In the genomic region with DNA sequence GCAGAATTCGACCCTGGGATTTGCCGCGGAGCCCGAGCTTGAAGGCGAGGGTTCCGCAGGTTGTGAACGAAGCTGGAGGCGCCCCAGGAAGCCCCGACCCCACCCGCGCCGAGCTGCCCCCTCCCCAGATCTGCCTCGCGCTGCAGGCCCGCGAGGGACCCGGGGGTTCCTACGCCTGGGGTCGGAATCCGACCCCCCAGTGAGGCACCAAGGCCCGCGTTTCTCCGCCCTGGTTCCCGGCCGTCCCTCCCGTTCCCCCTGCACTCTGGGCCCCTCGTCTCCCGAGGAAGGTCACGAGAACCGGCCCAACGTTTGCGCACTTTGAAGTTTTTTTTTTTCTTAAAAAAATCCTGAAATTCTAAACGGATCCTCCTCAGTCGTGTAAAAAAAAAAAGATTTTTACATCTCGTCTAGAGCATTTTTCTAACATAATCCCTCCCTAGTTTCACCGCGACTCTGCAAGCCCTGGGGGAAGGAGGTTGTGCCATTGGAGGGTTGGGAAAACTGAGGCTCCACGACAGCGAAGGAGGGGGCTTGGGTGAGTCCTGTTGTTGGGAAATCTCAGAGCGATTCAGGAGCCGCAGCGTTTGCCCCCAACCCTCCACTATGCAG, we compare ENCODE assay signal across 8 cellular contexts. TPM values are rescaled to one million over a fixed set of nuclear protein-coding genes. Genes with fewer than 3 reads are reported as not detected.
DNase-seq lines count a peak whose midpoint lies in the region; ATAC-seq, FAIRE-seq and TF ChIP-seq lines count a peak whose summit lies in the region.

No MANE protein-coding gene starts in this region.

- peak overlapping the region; percentile 60; the same call in 1 of the 2 replicates for H3K9ac ChIP-seq in ES-I3 (ENCODE audit: low read depth, low read length)

- no peak overlapping the region for H3K27ac Mint-ChIP-seq in WTC11
- H3K27ac Mint-ChIP-seq in glutamatergic neuron (ENCODE audit: unreplicated experiment) = no peak overlapping the region

- FAIRE-seq in HTR-8/SVneo (lab: Jason Lieb, UNC) = no peak

- no peak for TF ChIP-seq CTCF in WTC11 (IDR thresholded peaks at IDR 0.05)
- TF ChIP-seq CTCF in glutamatergic neuron (IDR thresholded peaks at IDR 0.05; ENCODE audit: partially characterized antibody, unreplicated experiment) = no peak

- peaks cover 35% of the 10 kb centered on the region for H3K4me1 Mint-ChIP-seq in WTC11
- H3K4me1 Mint-ChIP-seq in glutamatergic neuron (ENCODE audit: low read depth, unreplicated experiment) = peaks cover 15% of the 10 kb centered on the region

- peak overlapping the region; percentile 77 for H3K4me3 Mint-ChIP-seq in WTC11
- peak overlapping the region; percentile 77 for H3K4me3 Mint-ChIP-seq in glutamatergic neuron (ENCODE audit: unreplicated experiment)

- H3K4me1 ChIP-seq in ES-I3 (ENCODE audit: insufficient read depth, low read length) = peaks cover 13% of the 10 kb centered on the region; the same call in 1 of the 2 replicates

- H3K36me3 Mint-ChIP-seq in WTC11 (peaks cover 20% of the 10 kb centered on the region), glutamatergic neuron (ENCODE audit: unreplicated experiment) (no peaks in the 10 kb centered on the region)

- POLR2A ChIA-PET in WTC11 (lab: Charles Lee) = interaction anchor here (0.9 to 2.0 kb wide), 2 partner anchors 22 to 26 kb away, joined by 3 to 8 read pairs; no protein-coding TSS in a partner anchor

- DNase-seq in WTC11 (ENCODE audit: low spot score) (no peak), glutamatergic neuron (no peak), retina (peak; percentile 30), HTR-8/SVneo (ENCODE audit: insufficient read length, low spot score) (no peak), NCI-H1930 (lab: John Stamatoyannopoulos, UW) (no peak), NCI-H2227 (lab: John Stamatoyannopoulos, UW; ENCODE audit: unreplicated experiment) (no peak)

- ATAC-seq in WTC11 (no peak), HG03280 (IDR thresholded peaks at IDR 0.05; ENCODE audit: unreplicated experiment) (no peak)

- H3K27me3 Mint-ChIP-seq in WTC11 (ENCODE audit: low read depth) (peaks cover 25% of the 10 kb centered on the region), glutamatergic neuron (ENCODE audit: unreplicated experiment) (peaks cover 18% of the 10 kb centered on the region)

- H3K36me3 ChIP-seq in ES-I3 (ENCODE audit: insufficient read depth, low read length) = 0 out of 2 replicates have a peak, but pooled peaks cover 6% of the 10 kb centered on the region

- H3K9me3 Mint-ChIP-seq in WTC11 = peaks cover 6% of the 10 kb centered on the region
- peaks cover 13% of the 10 kb centered on the region for H3K9me3 Mint-ChIP-seq in glutamatergic neuron (ENCODE audit: unreplicated experiment)

- no peaks in the 10 kb centered on the region for H3K9me3 ChIP-seq in ES-I3 (ENCODE audit: control insufficient read depth, insufficient read depth, low read length)

- CTCF ChIA-PET in WTC11 (lab: Charles Lee) = interaction anchor here (0.8 to 2.9 kb wide), 3 partner anchors 22 to 252 kb away, joined by 3 to 18 read pairs (median 3); no protein-coding TSS in a partner anchor

TF ChIP-seq in WTC11, 78 proteins besides CTCF, POLR2A, EP300 and RAD21 (continues in another document):
- TF ChIP-seq, protein P1, sequence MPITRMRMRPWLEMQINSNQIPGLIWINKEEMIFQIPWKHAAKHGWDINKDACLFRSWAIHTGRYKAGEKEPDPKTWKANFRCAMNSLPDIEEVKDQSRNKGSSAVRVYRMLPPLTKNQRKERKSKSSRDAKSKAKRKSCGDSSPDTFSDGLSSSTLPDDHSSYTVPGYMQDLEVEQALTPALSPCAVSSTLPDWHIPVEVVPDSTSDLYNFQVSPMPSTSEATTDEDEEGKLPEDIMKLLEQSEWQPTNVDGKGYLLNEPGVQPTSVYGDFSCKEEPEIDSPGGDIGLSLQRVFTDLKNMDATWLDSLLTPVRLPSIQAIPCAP (CRISPR knock-in tag; IDR thresholded peaks at IDR 0.05) = no peak
- TF ChIP-seq, protein P2, sequence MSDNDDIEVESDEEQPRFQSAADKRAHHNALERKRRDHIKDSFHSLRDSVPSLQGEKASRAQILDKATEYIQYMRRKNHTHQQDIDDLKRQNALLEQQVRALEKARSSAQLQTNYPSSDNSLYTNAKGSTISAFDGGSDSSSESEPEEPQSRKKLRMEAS (CRISPR knock-in tag; IDR thresholded peaks at IDR 0.05) = no peak
- TF ChIP-seq ZNF317 (CRISPR knock-in tag; IDR thresholded peaks at IDR 0.05; ENCODE audit: borderline replicate concordance, low read depth) = no peak
- TF ChIP-seq, protein P3, sequence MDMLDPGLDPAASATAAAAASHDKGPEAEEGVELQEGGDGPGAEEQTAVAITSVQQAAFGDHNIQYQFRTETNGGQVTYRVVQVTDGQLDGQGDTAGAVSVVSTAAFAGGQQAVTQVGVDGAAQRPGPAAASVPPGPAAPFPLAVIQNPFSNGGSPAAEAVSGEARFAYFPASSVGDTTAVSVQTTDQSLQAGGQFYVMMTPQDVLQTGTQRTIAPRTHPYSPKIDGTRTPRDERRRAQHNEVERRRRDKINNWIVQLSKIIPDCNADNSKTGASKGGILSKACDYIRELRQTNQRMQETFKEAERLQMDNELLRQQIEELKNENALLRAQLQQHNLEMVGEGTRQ (CRISPR knock-in tag; IDR thresholded peaks at IDR 0.05) = no peak
- TF ChIP-seq, protein P4, sequence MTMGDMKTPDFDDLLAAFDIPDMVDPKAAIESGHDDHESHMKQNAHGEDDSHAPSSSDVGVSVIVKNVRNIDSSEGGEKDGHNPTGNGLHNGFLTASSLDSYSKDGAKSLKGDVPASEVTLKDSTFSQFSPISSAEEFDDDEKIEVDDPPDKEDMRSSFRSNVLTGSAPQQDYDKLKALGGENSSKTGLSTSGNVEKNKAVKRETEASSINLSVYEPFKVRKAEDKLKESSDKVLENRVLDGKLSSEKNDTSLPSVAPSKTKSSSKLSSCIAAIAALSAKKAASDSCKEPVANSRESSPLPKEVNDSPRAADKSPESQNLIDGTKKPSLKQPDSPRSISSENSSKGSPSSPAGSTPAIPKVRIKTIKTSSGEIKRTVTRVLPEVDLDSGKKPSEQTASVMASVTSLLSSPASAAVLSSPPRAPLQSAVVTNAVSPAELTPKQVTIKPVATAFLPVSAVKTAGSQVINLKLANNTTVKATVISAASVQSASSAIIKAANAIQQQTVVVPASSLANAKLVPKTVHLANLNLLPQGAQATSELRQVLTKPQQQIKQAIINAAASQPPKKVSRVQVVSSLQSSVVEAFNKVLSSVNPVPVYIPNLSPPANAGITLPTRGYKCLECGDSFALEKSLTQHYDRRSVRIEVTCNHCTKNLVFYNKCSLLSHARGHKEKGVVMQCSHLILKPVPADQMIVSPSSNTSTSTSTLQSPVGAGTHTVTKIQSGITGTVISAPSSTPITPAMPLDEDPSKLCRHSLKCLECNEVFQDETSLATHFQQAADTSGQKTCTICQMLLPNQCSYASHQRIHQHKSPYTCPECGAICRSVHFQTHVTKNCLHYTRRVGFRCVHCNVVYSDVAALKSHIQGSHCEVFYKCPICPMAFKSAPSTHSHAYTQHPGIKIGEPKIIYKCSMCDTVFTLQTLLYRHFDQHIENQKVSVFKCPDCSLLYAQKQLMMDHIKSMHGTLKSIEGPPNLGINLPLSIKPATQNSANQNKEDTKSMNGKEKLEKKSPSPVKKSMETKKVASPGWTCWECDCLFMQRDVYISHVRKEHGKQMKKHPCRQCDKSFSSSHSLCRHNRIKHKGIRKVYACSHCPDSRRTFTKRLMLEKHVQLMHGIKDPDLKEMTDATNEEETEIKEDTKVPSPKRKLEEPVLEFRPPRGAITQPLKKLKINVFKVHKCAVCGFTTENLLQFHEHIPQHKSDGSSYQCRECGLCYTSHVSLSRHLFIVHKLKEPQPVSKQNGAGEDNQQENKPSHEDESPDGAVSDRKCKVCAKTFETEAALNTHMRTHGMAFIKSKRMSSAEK (CRISPR knock-in tag; IDR thresholded peaks at IDR 0.05; ENCODE audit: borderline replicate concordance) = no peak
- no peak for TF ChIP-seq JAZF1 (CRISPR knock-in tag; IDR thresholded peaks at IDR 0.05)
- TF ChIP-seq ZNF671 (CRISPR knock-in tag; IDR thresholded peaks at IDR 0.05) = no peak
- TF ChIP-seq ATF1 (CRISPR knock-in tag; IDR thresholded peaks at IDR 0.05) = no peak
- TF ChIP-seq, protein P5, sequence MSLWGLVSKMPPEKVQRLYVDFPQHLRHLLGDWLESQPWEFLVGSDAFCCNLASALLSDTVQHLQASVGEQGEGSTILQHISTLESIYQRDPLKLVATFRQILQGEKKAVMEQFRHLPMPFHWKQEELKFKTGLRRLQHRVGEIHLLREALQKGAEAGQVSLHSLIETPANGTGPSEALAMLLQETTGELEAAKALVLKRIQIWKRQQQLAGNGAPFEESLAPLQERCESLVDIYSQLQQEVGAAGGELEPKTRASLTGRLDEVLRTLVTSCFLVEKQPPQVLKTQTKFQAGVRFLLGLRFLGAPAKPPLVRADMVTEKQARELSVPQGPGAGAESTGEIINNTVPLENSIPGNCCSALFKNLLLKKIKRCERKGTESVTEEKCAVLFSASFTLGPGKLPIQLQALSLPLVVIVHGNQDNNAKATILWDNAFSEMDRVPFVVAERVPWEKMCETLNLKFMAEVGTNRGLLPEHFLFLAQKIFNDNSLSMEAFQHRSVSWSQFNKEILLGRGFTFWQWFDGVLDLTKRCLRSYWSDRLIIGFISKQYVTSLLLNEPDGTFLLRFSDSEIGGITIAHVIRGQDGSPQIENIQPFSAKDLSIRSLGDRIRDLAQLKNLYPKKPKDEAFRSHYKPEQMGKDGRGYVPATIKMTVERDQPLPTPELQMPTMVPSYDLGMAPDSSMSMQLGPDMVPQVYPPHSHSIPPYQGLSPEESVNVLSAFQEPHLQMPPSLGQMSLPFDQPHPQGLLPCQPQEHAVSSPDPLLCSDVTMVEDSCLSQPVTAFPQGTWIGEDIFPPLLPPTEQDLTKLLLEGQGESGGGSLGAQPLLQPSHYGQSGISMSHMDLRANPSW (CRISPR knock-in tag; conservative IDR thresholded peaks at IDR 0.05; ENCODE audit: low read depth) = no peak

RNA-seq across cellular contexts. Expression of a gene that starts 0.9 kb away (rescaled TPM):
- total RNA-seq in WTC11 (2021) (124 to 138 TPM (median 136 TPM) in 3 replicates), glutamatergic neuron (ENCODE audit: unreplicated experiment) (11.6 TPM)
